8 cellular contexts compared by ENCODE assay signal in the genomic region with DNA sequence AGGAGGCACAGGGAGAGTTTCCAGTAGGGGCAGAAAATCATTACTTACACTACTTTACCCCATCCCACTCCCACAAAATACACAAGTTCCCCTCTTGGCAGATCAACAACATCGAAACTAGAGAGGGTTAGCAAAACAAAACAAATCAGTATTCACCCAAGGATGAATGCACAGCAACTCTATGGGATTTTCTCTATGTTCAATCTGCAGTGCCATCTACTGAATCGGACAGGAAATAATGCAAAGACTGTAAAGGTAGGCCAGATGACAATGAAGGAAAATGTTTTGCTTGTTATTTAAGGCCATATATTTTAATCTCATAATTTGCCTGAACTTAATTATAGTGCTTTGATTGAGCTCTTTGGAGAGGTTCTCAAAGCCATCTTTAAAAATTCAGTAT. TPM values are rescaled to one million over a fixed set of nuclear protein-coding genes. Genes with fewer than 3 reads are reported as not detected.
DNase-seq lines count a peak whose midpoint lies in the region; ATAC-seq and TF ChIP-seq lines count a peak whose summit lies in the region.
"Not testable (repeated sequence)": the region's sequence is repeated elsewhere in the genome, so short reads cannot be mapped to it uniquely, and the experiment has no call there.

No MANE protein-coding gene starts in this region.

- TF ChIP-seq RAD21 in Ishikawa (IDR thresholded peaks at IDR 0.05; ENCODE audit: low read depth) = peak; percentile 13; the same call in 1 of the 2 replicates
- not testable (repeated sequence) for TF ChIP-seq RAD21 in neural cell (conservative IDR thresholded peaks at IDR 0.05)

- DNase-seq in EH (ENCODE audit: low read depth) (peak; percentile 6), GM23248 (peak; percentile 3), PC-3 (peak; percentile 36), astrocyte of the spinal cord (ENCODE audit: low read depth, low spot score) (peak; percentile 7), choroid plexus epithelial cell (ENCODE audit: low read depth) (peak; percentile 31)
- DNase-seq in foreskin keratinocyte = not testable (repeated sequence)

- intact Hi-C loops in PC-3 (cut with micrococcal nuclease) = not testable (repeated sequence)

- peak; percentile 89 for ATAC-seq in PC-3
- not testable (repeated sequence) for ATAC-seq in foreskin keratinocyte

- TF ChIP-seq CTCF in PC-3 (conservative IDR thresholded peaks at IDR 0.05; ENCODE audit: low read depth, low read length) (peak; percentile 40; the same call in 1 of the 2 replicates), foreskin keratinocyte (conservative IDR thresholded peaks at IDR 0.05) (peak; percentile 28), neural cell (IDR thresholded peaks at IDR 0.05; ENCODE audit: poor library complexity, severe bottlenecking) (peak; percentile 40)
- TF ChIP-seq CTCF in astrocyte of the spinal cord (IDR thresholded peaks at IDR 0.05; ENCODE audit: low read depth, low read length); choroid plexus epithelial cell (conservative IDR thresholded peaks at IDR 0.05; ENCODE audit: low read depth, low read length): not testable (repeated sequence)

- POLR2A ChIA-PET in PC-3 (lab: Charles Lee; ENCODE audit: unreplicated experiment) = not testable (repeated sequence)

- not testable (repeated sequence) for H3K27ac ChIP-seq in GM23248; PC-3 (ENCODE audit: low read length); foreskin keratinocyte; neural cell (ENCODE audit: low read length)

- H3K4me1 ChIP-seq in GM23248 (ENCODE audit: insufficient read depth); PC-3 (ENCODE audit: insufficient read depth, low read length); foreskin keratinocyte: not testable (repeated sequence)

- H3K4me3 ChIP-seq in GM23248; PC-3 (ENCODE audit: low read length); astrocyte of the spinal cord (ENCODE audit: low read depth, low read length); choroid plexus epithelial cell (ENCODE audit: low read depth, low read length); neural cell (ENCODE audit: low read length): not testable (repeated sequence)

- H3K36me3 ChIP-seq in GM23248 (ENCODE audit: low read depth); PC-3 (ENCODE audit: low read depth, low read length); neural cell (ENCODE audit: insufficient read depth, low read length): not testable (repeated sequence)

- CTCF ChIA-PET in PC-3 (lab: Charles Lee) = not testable (repeated sequence)

- not testable (repeated sequence) for H3K79me2 ChIP-seq in GM23248 (ENCODE audit: insufficient read depth); PC-3 (ENCODE audit: low read length); neural cell (replicated peaks; ENCODE audit: insufficient read depth, low read length)

- WGBS in GM23248 (ENCODE audit: low coverage in 1 of 2, low lambda C conversion rate in 2 of 2, missing lambda C conversion rate in 2 of 2), 2 experiments = 50 to 51% methylated on average over 2 of the region's 2 CpGs

- H3F3A ChIP-seq in GM23248 (ENCODE audit: insufficient read depth); PC-3 (ENCODE audit: low read length, unreplicated experiment); neural cell (ENCODE audit: insufficient read depth, low read length, poor library complexity, severe bottlenecking): not testable (repeated sequence)

- not testable (repeated sequence) for H3K4me2 ChIP-seq in GM23248 (ENCODE audit: unreplicated experiment); PC-3 (ENCODE audit: low read length); neural cell (ENCODE audit: low read length)

- not testable (repeated sequence) for H4K20me1 ChIP-seq in GM23248 (ENCODE audit: insufficient read depth); PC-3 (ENCODE audit: low read length); neural cell (ENCODE audit: insufficient read depth)

- not testable (repeated sequence) for H2AFZ ChIP-seq in GM23248; PC-3 (ENCODE audit: low read length); neural cell (ENCODE audit: low read depth, low read length)

- not testable (repeated sequence) for TF ChIP-seq EP300 in Ishikawa (IDR thresholded peaks at IDR 0.05; ENCODE audit: borderline replicate concordance); neural cell (conservative IDR thresholded peaks at IDR 0.05; ENCODE audit: poor library complexity, severe bottlenecking)

- H3K9me2 ChIP-seq in GM23248 (ENCODE audit: insufficient read depth); PC-3 (replicated peaks; ENCODE audit: low read length); neural cell (ENCODE audit: insufficient read depth, low read length): not testable (repeated sequence)

- in situ Hi-C loops in GM23248 (cut with MboI); astrocyte of the spinal cord (cut with HindIII; ENCODE audit: low sequenced_read_pairs): not testable (repeated sequence)

- H3K9ac ChIP-seq in GM23248; PC-3 (ENCODE audit: low read length); neural cell (ENCODE audit: low read length): not testable (repeated sequence)

- not testable (repeated sequence) for BruUV-seq in PC-3 (replicated peaks; lab: Mats Ljungman, UMichigan)

- H3K27me3 ChIP-seq in GM23248 (replicated peaks; ENCODE audit: insufficient read depth); PC-3 (ENCODE audit: low read length); foreskin keratinocyte; neural cell (ENCODE audit: insufficient read depth, low read depth, low read length): not testable (repeated sequence)

- not testable (repeated sequence) for H3K9me3 ChIP-seq in GM23248 (ENCODE audit: low read depth); PC-3 (ENCODE audit: low read length); neural cell (ENCODE audit: low read length)

RNA-seq across cellular contexts. Expression of a gene that starts 35.1 kb away (rescaled TPM):
- 3.7 and 7.8 TPM in 2 replicates for total RNA-seq in GM23248 (2014; rRNA removed; shearing (Covaris generic))
- polyA plus RNA-seq in GM23248 (2016; fragmentation: Nextera tagmentation; extraction: Ambion mirVana) = 5.0 and 5.7 TPM in 2 replicates
- 19.6 and 21.8 TPM in 2 replicates for total RNA-seq in PC-3 (2014; rRNA removed)
- 4.1 and 5.5 TPM in 2 replicates for total RNA-seq in foreskin keratinocyte
- polyA plus RNA-seq in foreskin keratinocyte = 2.7 and 3.6 TPM in 2 replicates
- polyA plus RNA-seq in neural cell = 13.0 and 14.9 TPM in 2 replicates
- 16.1 and 16.3 TPM in 2 replicates for polyA minus RNA-seq in neural cell
